Comparison of ENCODE assay signal across 18 cellular contexts in the genomic region with DNA sequence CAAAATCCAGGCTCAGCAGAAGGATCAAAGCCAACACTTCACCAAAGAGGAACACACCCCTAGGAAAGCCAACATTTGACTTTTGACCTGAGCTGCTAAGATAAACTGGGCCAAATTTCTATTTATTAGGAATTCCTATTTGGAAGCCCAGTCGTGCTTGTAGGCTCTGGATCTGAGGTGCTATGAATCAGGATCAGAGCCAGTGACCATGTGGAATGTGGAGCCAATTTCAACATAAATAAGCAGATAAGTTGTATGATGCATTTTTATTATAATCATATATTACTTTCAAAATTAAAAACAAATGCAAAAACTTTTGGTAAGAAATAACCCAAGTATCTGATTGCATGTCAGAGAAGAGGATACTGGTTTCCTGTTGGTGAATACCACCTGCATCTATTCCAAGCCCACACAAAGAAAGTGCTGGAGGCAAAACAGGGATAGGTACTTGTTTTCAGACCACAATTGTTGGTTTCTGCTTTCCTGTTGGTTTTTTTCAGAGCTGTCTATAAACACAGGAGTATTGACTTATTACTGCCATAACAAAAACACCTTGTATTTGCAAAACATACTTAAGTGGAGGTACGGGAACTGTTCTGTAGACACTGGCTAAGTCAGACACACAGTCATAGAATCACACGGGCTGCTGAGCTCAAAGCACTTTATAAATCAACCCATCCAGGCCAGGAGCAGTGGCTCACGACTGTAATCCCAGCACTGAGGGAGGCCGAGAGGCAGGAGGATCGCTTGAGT. TPM values are rescaled to one million over a fixed set of nuclear protein-coding genes. Genes with fewer than 3 reads are reported as not detected.
A peak's percentile ranks its signal among the peaks of the same experiment; 100 is the strongest.
DNase-seq lines count a peak whose midpoint lies in the region; ATAC-seq lines count a peak whose summit lies in the region.
"Had no signal": no experiment of that assay in that cellular context is flagged by ENCODE, and none has a peak within 500 bp of the region (broad histone marks: within the 10 kb centered on the region; RNA-seq: fewer than 3 reads in every experiment).

No MANE protein-coding gene starts in this region.

- intact Hi-C loops in right cardiac atrium (cut with DNase I): loop anchor here in 3 of 4 donors (5.0 to 10.0 kb wide), 4 partner anchors 47 to 237 kb away; partner anchors contain the start of gene ARL15 (in 1 of the 3)

- peaks cover 4% of the 10 kb centered on the region; the same call in 1 of the 2 replicates for H3K36me3 ChIP-seq in BLaER1
- no peaks in the 10 kb centered on the region for H3K36me3 ChIP-seq in GM23248 (ENCODE audit: low read depth)
- H3K36me3 ChIP-seq: adrenal gland, vagina had no signal

- H4K20me1 ChIP-seq in BLaER1 (peaks cover 64% of the 10 kb centered on the region), GM23248 (ENCODE audit: insufficient read depth) (no peaks in the 10 kb centered on the region)

- no peak overlapping the region for H3K9ac ChIP-seq in BLaER1
- no peak overlapping the region for H3K9ac ChIP-seq in GM23248

- no peaks in the 10 kb centered on the region for H3K9me2 ChIP-seq in GM23248 (ENCODE audit: insufficient read depth)

- H3K4me2 ChIP-seq in BLaER1: peak overlapping the region; percentile 11
- H3K4me2 ChIP-seq in GM23248 (ENCODE audit: unreplicated experiment): no peak overlapping the region

- WGBS in GM23248 (ENCODE audit: low coverage in 1 of 2, low lambda C conversion rate in 2 of 2, missing lambda C conversion rate in 2 of 2), 2 experiments: 76% methylated on average over 6 of the region's 6 CpGs
- WGBS in right cardiac atrium: 81% methylated on average over 6 of the region's 6 CpGs

- H3K4me1 ChIP-seq in BLaER1 (peaks cover 9% of the 10 kb centered on the region), GM23248 (ENCODE audit: insufficient read depth) (no peaks in the 10 kb centered on the region), right cardiac atrium (ENCODE audit: control insufficient read depth, insufficient read depth, low read length) (no peaks in the 10 kb centered on the region)
- H3K4me1 ChIP-seq: vagina had no signal

- DNase-seq in GM23248 (peak; percentile 15), NCI-H2196 (lab: John Stamatoyannopoulos, UW; ENCODE audit: unreplicated experiment) (peak; percentile 39), fibroblast of peridontal ligament (ENCODE audit: extremely low read depth) (peak; percentile 53), amniotic stem cell (lab: John Stamatoyannopoulos, UW) (no peak), right cardiac atrium (no peak), activated gamma-delta T cell treated with Interleukin-2 at 50 U/mL for 16 hours (no peak)
- DNase-seq in stimulated activated CD4-positive, alpha-beta T cell treated with anti-CD3 and anti-CD28 coated beads, Interleukin-4, amount 100 ng/mL, for 24 hours: no peak
- DNase-seq: ACHN; activated CD8-positive, alpha-beta memory T cell treated with anti-CD3 and anti-CD28 coated beads for 24 hours; adrenal gland; CD4-positive, alpha-beta memory T cell; retina; SIG-M5; stimulated activated CD4-positive, alpha-beta T cell treated with anti-CD3 and anti-CD28 coated beads, Interleukin-15, amount 100 ng/mL, for 24 hours; stimulated activated naive CD8-positive, alpha-beta T cell treated with anti-CD3 and anti-CD28 coated beads, Interleukin-15, amount 100 ng/mL, for 72 hours; T-helper 17 cell had no signal

- H3K79me2 ChIP-seq in GM23248 (ENCODE audit: insufficient read depth): 0 out of 2 replicates have a peak, but pooled peaks cover 16% of the 10 kb centered on the region

- no peak overlapping the region for H2AFZ ChIP-seq in GM23248

- H3F3A ChIP-seq in GM23248 (ENCODE audit: insufficient read depth): 0 out of 2 replicates have a peak, but pooled peaks cover 5% of the 10 kb centered on the region

- H3K27me3 ChIP-seq in BLaER1 (no peaks in the 10 kb centered on the region), GM23248 (replicated peaks; ENCODE audit: insufficient read depth) (no peaks in the 10 kb centered on the region), right cardiac atrium (ENCODE audit: control insufficient read depth, insufficient read depth) (no peaks in the 10 kb centered on the region)
- H3K27me3 ChIP-seq: adrenal gland, vagina had no signal

- H3K9me3 ChIP-seq in BLaER1 (no peaks in the 10 kb centered on the region), GM23248 (ENCODE audit: low read depth) (no peaks in the 10 kb centered on the region), right cardiac atrium (ENCODE audit: control insufficient read depth, low read length) (no peaks in the 10 kb centered on the region)
- H3K9me3 ChIP-seq: adrenal gland, vagina had no signal

- in situ Hi-C loops in GM23248 (cut with MboI): loop anchor here (10.0 to 25.0 kb wide), 3 partner anchors 157 to 605 kb away; no protein-coding TSS in a partner anchor

- ATAC-seq in right cardiac atrium: no peak
- ATAC-seq: stimulated activated naive CD8-positive, alpha-beta T cell treated with anti-CD3 and anti-CD28 coated beads, Interleukin-15, amount 100 ng/mL, for 72 hours; T-helper 17 cell had no signal

- H3K4me3 ChIP-seq in BLaER1 (no peak overlapping the region), GM23248 (no peak overlapping the region), right cardiac atrium (ENCODE audit: low read length) (no peak overlapping the region)
- H3K4me3 ChIP-seq: adrenal gland, vagina had no signal

- H3K27ac ChIP-seq in BLaER1: no peak overlapping the region
- H3K27ac ChIP-seq in GM23248: no peak overlapping the region
- no peak overlapping the region for H3K27ac ChIP-seq in right cardiac atrium (ENCODE audit: low read length)
- H3K27ac ChIP-seq: adrenal gland, vagina had no signal

RNA-seq across cellular contexts. Expression of gene ARL15, which starts 52.8 kb away (rescaled TPM):
- total RNA-seq in GM23248 (2014; rRNA removed; shearing (Covaris generic)): 7.8 and 15.4 TPM in 2 replicates
- polyA plus RNA-seq in GM23248 (2016; fragmentation: Nextera tagmentation; extraction: Ambion mirVana) (9.9 and 10.6 TPM in 2 replicates), right cardiac atrium (14.2 TPM)
- total RNA-seq in right cardiac atrium: 10 to 100 TPM; 24.0 to 30.3 (median 25.1) TPM

Comparison
In these comparisons a context has a peak if more than half of its experiments do, and no peak if none do; other contexts are left out.
1. DNase-seq: peak in GM23248 (single experiment), NCI-H2196 (single experiment) and fibroblast of peridontal ligament (single experiment); none in stimulated activated CD4-positive, alpha-beta T cell treated with anti-CD3 and anti-CD28 coated beads, Interleukin-4, amount 100 ng/mL, for 24 hours (single experiment), amniotic stem cell (single experiment), right cardiac atrium (0 of 3) and activated gamma-delta T cell treated with Interleukin-2 at 50 U/mL for 16 hours (single experiment).